ENCODE assay signal across 8 cellular contexts in genomic region chr7:137343483-137343841, GRCh38. TPM values are rescaled to one million over a fixed set of nuclear protein-coding genes. Genes with fewer than 3 reads are reported as not detected.
DNase-seq lines count a peak whose midpoint lies in the region; ATAC-seq and TF ChIP-seq lines count a peak whose summit lies in the region.

TSS of gene PTN (minus strand) at chr7:137343733. CDS start at chr7:137254973, 88,760 bp downstream.

- peak; percentile 92 for ATAC-seq in WTC11
- peak; percentile 83 to 96 for ATAC-seq in left cardiac atrium
- no peak for ATAC-seq in psoas muscle
- no peak for ATAC-seq in HG03039 (IDR thresholded peaks at IDR 0.05; ENCODE audit: unreplicated experiment)
- no peak for ATAC-seq in GM18873 (IDR thresholded peaks at IDR 0.05; ENCODE audit: low FRiP score, unreplicated experiment)
- ATAC-seq in GM21360 (IDR thresholded peaks at IDR 0.05; ENCODE audit: unreplicated experiment) = no peak

- no peak within 1 kb of the TSS for H3K27ac ChIP-seq in HEK293 (ENCODE audit: extremely low read depth, low read depth, low read length)
- H3K27ac ChIP-seq in psoas muscle = no peak within 1 kb of the TSS

- H3K9me3 ChIP-seq in HEK293 (ENCODE audit: control insufficient read depth, insufficient read depth, low read depth, low read length) = no peaks in the 10 kb centered on the region
- H3K9me3 ChIP-seq in psoas muscle = no peaks in the 10 kb centered on the region

- TF ChIP-seq CTCF in HEK293 (tag by site-specific recombination; IDR thresholded peaks at IDR 0.05) (no peak), WTC11 (IDR thresholded peaks at IDR 0.05) (no peak), psoas muscle (IDR thresholded peaks at IDR 0.05) (no peak)

- peak within 1 kb of the TSS; percentile 83 for H3K4me3 Mint-ChIP-seq in WTC11

- intact Hi-C loops in left cardiac atrium (cut with DNase I) = no loop called here
- intact Hi-C loops in psoas muscle (cut with DNase I) = no loop called here

- POLR2A ChIA-PET in HEK293 (lab: Yijun Ruan, JAX) (no interaction called here), WTC11 (lab: Charles Lee) (no interaction called here)

- no peaks in the 10 kb centered on the region for H3K4me1 ChIP-seq in HEK293 (ENCODE audit: control insufficient read depth, insufficient read depth, low read length)
- no peaks in the 10 kb centered on the region for H3K4me1 ChIP-seq in psoas muscle

- DNase-seq in WTC11 (ENCODE audit: low spot score) (peak; percentile 62), left cardiac atrium (peak; percentile 49), psoas muscle (peak in 1 of 2 donors; percentile 25), NOMO-1 treated with dmso at 0.1 percent for 144 hours (lab: John Stamatoyannopoulos, UW; ENCODE audit: unreplicated experiment) (no peak)

- H3K27me3 Mint-ChIP-seq in WTC11 (ENCODE audit: low read depth) = peaks cover 19% of the 10 kb centered on the region

- peaks cover 61% of the 10 kb centered on the region for H3K4me1 Mint-ChIP-seq in WTC11

- CTCF ChIA-PET in HEK293 (lab: Yijun Ruan, JAX) = interaction anchor here (1.2 kb wide), 1 partner anchor 174 kb away, joined by 3 read pairs; no protein-coding TSS in a partner anchor
- CTCF ChIA-PET in WTC11 (lab: Charles Lee) = interaction anchor here (0.8 to 3.7 kb wide), 6 partner anchors 9 to 248 kb away, joined by 3 to 27 read pairs (median 5); no protein-coding TSS in a partner anchor

- peaks cover 3% of the 10 kb centered on the region for H3K9me3 Mint-ChIP-seq in WTC11

- no peaks in the 10 kb centered on the region for H3K36me3 Mint-ChIP-seq in WTC11

- 1 to 3% (median 1%) methylated on average over 16 of the region's 16 CpGs for WGBS in psoas muscle, 3 donors

- H3K36me3 ChIP-seq in HEK293 (ENCODE audit: control insufficient read depth in 2 of 2, insufficient read depth in 1 of 2, low read length in 2 of 2) (no peaks in the 10 kb centered on the region), psoas muscle (ENCODE audit: insufficient read depth in 1 of 2, low read depth in 1 of 2) (no peaks in the 10 kb centered on the region)

- H3K27me3 ChIP-seq in psoas muscle (ENCODE audit: insufficient read depth in 3 of 3, low read length in 2 of 3) = peaks cover 0 to 5% (median 2%) of the 10 kb centered on the region in 3 donors

- H3K4me3 ChIP-seq in HEK293 (ENCODE audit: low read depth, low read length) = peak within 1 kb of the TSS; percentile 50
- H3K4me3 ChIP-seq in psoas muscle = peak within 1 kb of the TSS; percentile 28

- H3K27ac Mint-ChIP-seq in WTC11 = peak within 1 kb of the TSS; percentile 55

TF ChIP-seq in HEK293, 187 proteins besides CTCF, POLR2A, EP300 and RAD21:
- TF ChIP-seq PRDM1 (tag by site-specific recombination; IDR thresholded peaks at IDR 0.05) = 0 out of 2 replicates have a peak, but pooled peaks have one; percentile 9
- no peak for TF ChIP-seq ZNF366 (tag by site-specific recombination; conservative IDR thresholded peaks at IDR 0.05)
- TF ChIP-seq KLF17 (tag by site-specific recombination; IDR thresholded peaks at IDR 0.05) = 0 out of 2 replicates have a peak, but pooled peaks have one; percentile 46
- peak; percentile 29 for TF ChIP-seq SP2 (tag by site-specific recombination; IDR thresholded peaks at IDR 0.05)

TF ChIP-seq in WTC11, 78 proteins besides CTCF, POLR2A, EP300 and RAD21 (continues in another document):
- TF ChIP-seq MAX (CRISPR knock-in tag; IDR thresholded peaks at IDR 0.05) = peak; percentile 72
- 0 out of 2 replicates have a peak, but pooled peaks have one; percentile 3 for TF ChIP-seq ARID4B (CRISPR knock-in tag; IDR thresholded peaks at IDR 0.05; ENCODE audit: borderline replicate concordance)
- TF ChIP-seq PRDM15 (CRISPR knock-in tag; IDR thresholded peaks at IDR 0.05) = 0 out of 2 replicates have a peak, but pooled peaks have one; percentile 24
- TF ChIP-seq ZNF232 (CRISPR knock-in tag; IDR thresholded peaks at IDR 0.05) = 0 out of 2 replicates have a peak, but pooled peaks have one; percentile 25
- peak; percentile 80; the same call in 1 of the 2 replicates for TF ChIP-seq ETV6 (CRISPR knock-in tag; IDR thresholded peaks at IDR 0.05)
- peak; percentile 48; the same call in 1 of the 2 replicates for TF ChIP-seq TEAD1 (CRISPR knock-in tag; IDR thresholded peaks at IDR 0.05)
- no peak for TF ChIP-seq MYBL2 (CRISPR knock-in tag; IDR thresholded peaks at IDR 0.05)
- no peak for TF ChIP-seq TCF7 (CRISPR knock-in tag; IDR thresholded peaks at IDR 0.05; ENCODE audit: low read depth)
- peak; percentile 6; the same call in 1 of the 2 replicates for TF ChIP-seq HMGXB4 (CRISPR knock-in tag; IDR thresholded peaks at IDR 0.05)
- TF ChIP-seq IRF2 (CRISPR knock-in tag; IDR thresholded peaks at IDR 0.05; ENCODE audit: borderline replicate concordance, low read depth) = no peak

RNA-seq across cellular contexts. Expression of gene PTN, which starts in this region (rescaled TPM):
- total RNA-seq in WTC11 (2021) = 13.7 to 18.9 TPM (median 14.4 TPM) in 3 replicates
- total RNA-seq in left cardiac atrium = 10 to 100 TPM; 18.3 to 51.2 TPM
- 1 to 10 TPM in 2 of 4 donors, under 1 TPM in 2; 0.13 to 4.2 (median 0.76) TPM for total RNA-seq in psoas muscle
- under 1 TPM; 0.20 to 0.74 (median 0.61) TPM for polyA plus RNA-seq in psoas muscle

Comparison
In these comparisons a context has a peak if more than half of its experiments do, and no peak if none do; other contexts are left out.
1. ATAC-seq: peak in WTC11 (single experiment) and left cardiac atrium (2 of 2); none in psoas muscle (0 of 4), HG03039 (single experiment), GM18873 (single experiment) and GM21360 (single experiment).